Comparison of ENCODE assay signal across 10 cellular contexts in the genomic region with DNA sequence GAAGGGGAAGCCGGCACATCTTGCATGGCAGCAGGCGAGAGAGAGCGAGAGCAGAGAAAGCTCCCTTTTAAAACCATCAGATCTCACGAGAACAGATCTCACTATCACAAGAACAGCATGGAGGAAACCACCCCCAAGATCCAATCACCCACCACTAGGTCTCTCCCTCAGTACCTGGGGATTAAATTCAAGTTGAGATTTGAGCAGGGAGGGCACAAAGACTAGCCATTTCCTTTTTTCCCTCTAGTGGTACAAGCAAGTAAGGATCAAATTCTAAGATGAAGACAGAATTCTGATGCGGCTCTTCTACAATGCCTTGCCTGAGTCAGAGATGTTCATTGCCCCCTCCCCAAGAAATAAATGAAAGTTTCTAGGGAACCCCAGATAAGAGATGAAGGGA. TPM values are rescaled to one million over a fixed set of nuclear protein-coding genes. Genes with fewer than 3 reads are reported as not detected.
A peak's percentile ranks its signal among the peaks of the same experiment; 100 is the strongest.
DNase-seq lines count a peak whose midpoint lies in the region; ATAC-seq, FAIRE-seq and TF ChIP-seq lines count a peak whose summit lies in the region.
"Had no signal": no experiment of that assay in that cellular context is flagged by ENCODE, and none has a peak within 500 bp of the region (broad histone marks: within the 10 kb centered on the region; RNA-seq: fewer than 3 reads in every experiment).

No MANE protein-coding gene starts in this region.

- H3K4me1 Mint-ChIP-seq in immature natural killer cell, result no peaks in the 10 kb centered on the region

- peak; percentile 22 to 38 for DNase-seq in A549 (ENCODE audit: low read depth in 1 of 2, low spot score in 1 of 2)
- DNase-seq in RKO (ENCODE audit: low spot score), result peak; percentile 41
- no peak for DNase-seq in fibroblast of lung (ENCODE audit: low read depth in 2 of 2)
- no peak for DNase-seq in activated CD8-positive, alpha-beta memory T cell treated with anti-CD3 and anti-CD28 coated beads, Interleukin-2, amount 50 U/mL, for 48 hours
- DNase-seq in cortex of kidney (lab: John Stamatoyannopoulos, UW), result no peak
- DNase-seq in immature natural killer cell, result no peak
- DNase-seq: lower lobe of right lung, OCI-M1 had no signal

- 72% methylated on average over 5 of the region's 5 CpGs for WGBS in A549 (ENCODE audit: missing lambda C conversion rate)

- H3K9me3 ChIP-seq in A549, result peaks cover 5% of the 10 kb centered on the region; the same call in 2 of the 3 replicates
- no peaks in the 10 kb centered on the region for H3K9me3 ChIP-seq in DOHH2 (ENCODE audit: control insufficient read depth, insufficient read depth, low read length)
- no peaks in the 10 kb centered on the region for H3K9me3 ChIP-seq in fibroblast of lung (ENCODE audit: control insufficient read depth, insufficient read depth, low read depth, low read length)
- H3K9me3 ChIP-seq: lower lobe of right lung had no signal

- H4K20me1 ChIP-seq in DOHH2 (ENCODE audit: control insufficient read depth, insufficient read depth, low read depth, low read length) (peaks cover 4% of the 10 kb centered on the region; the same call in 1 of the 2 replicates), fibroblast of lung (ENCODE audit: control insufficient read depth, extremely low read depth, insufficient read depth, low read length) (no peaks in the 10 kb centered on the region)

- H3K36me3 Mint-ChIP-seq in immature natural killer cell, result no peaks in the 10 kb centered on the region

- no peaks in the 10 kb centered on the region for H3K9me3 Mint-ChIP-seq in immature natural killer cell

- no peak overlapping the region for H3K27ac ChIP-seq in A549
- H3K27ac ChIP-seq in DOHH2 (ENCODE audit: low read depth, low read length), result peak overlapping the region; percentile 20; the same call in 1 of the 2 replicates
- no peak overlapping the region for H3K27ac ChIP-seq in fibroblast of lung (ENCODE audit: insufficient read depth, low read length)
- H3K27ac ChIP-seq: lower lobe of right lung had no signal

- H3K4me1 ChIP-seq in A549 (peaks cover under 1% of the 10 kb centered on the region; the same call in 1 of the 3 replicates), DOHH2 (ENCODE audit: control insufficient read depth, low read length) (peaks cover 42% of the 10 kb centered on the region), fibroblast of lung (ENCODE audit: control insufficient read depth, extremely low read depth, insufficient read depth, low read length) (no peaks in the 10 kb centered on the region)
- H3K4me1 ChIP-seq: lower lobe of right lung had no signal

- TF ChIP-seq EP300 in A549 (IDR thresholded peaks at IDR 0.05), result no peak

- TF ChIP-seq CTCF in A549 (IDR thresholded peaks at IDR 0.05) (peak; percentile 23; the same call in 1 of the 3 replicates), DOHH2 (IDR thresholded peaks at IDR 0.05; ENCODE audit: low read depth, low read length, poor library complexity, severe bottlenecking) (peak; percentile 60), fibroblast of lung (conservative IDR thresholded peaks at IDR 0.05 in 1 of 2, IDR thresholded peaks at IDR 0.05 in 1 of 2; ENCODE audit: low read depth in 1 of 2, low read length in 2 of 2) (peak; percentile 27 to 50)

- H3K4me2 ChIP-seq in A549 (no peak overlapping the region), DOHH2 (ENCODE audit: low read length) (peak overlapping the region; percentile 64), fibroblast of lung (ENCODE audit: extremely low read depth, insufficient read depth, low read length) (no peak overlapping the region)

- H3K9ac ChIP-seq in fibroblast of lung (ENCODE audit: insufficient read depth, low read length), result no peak overlapping the region

- H3K4me3 Mint-ChIP-seq in immature natural killer cell, result no peak overlapping the region

- H3K27ac Mint-ChIP-seq in immature natural killer cell, result no peak overlapping the region

- H3K27me3 Mint-ChIP-seq in immature natural killer cell (ENCODE audit: low read depth in 3 of 3), result peaks cover 0 to 3% (median 2%) of the 10 kb centered on the region in 3 donors

- POLR2A ChIA-PET in A549 (lab: Yijun Ruan, JAX), result interaction anchor here (0.7 kb wide), 1 partner anchor 366 kb away, joined by 4 read pairs; no protein-coding TSS in a partner anchor

- TF ChIP-seq POLR2A in A549 (IDR thresholded peaks at IDR 0.05; ENCODE audit: low read length), result no peak

- 0 out of 2 replicates have a peak, but pooled peaks cover 3% of the 10 kb centered on the region for H3F3A ChIP-seq in DOHH2 (ENCODE audit: control insufficient read depth, insufficient read depth)

- H2AFZ ChIP-seq in fibroblast of lung (ENCODE audit: low read length), result no peak overlapping the region

- ATAC-seq in A549 (peak; percentile 77 to 87; a peak in 4 of 6 replicates), GM19455 (IDR thresholded peaks at IDR 0.05; ENCODE audit: unreplicated experiment) (no peak)
- ATAC-seq: lower lobe of right lung had no signal

- H3K79me2 ChIP-seq in DOHH2 (ENCODE audit: control insufficient read depth, low read length) (peaks cover 45% of the 10 kb centered on the region), fibroblast of lung (ENCODE audit: control insufficient read depth, insufficient read depth, low read length) (no peaks in the 10 kb centered on the region)

- CTCF ChIA-PET in A549 (lab: Yijun Ruan, JAX), result interaction anchor here (0.9 to 1.9 kb wide), 3 partner anchors 58 to 257 kb away, joined by 3 to 5 read pairs (median 4); no protein-coding TSS in a partner anchor

- TF ChIP-seq RAD21 in A549 (conservative IDR thresholded peaks at IDR 0.05 in 1 of 2, IDR thresholded peaks at IDR 0.05 in 1 of 2), result no peak

- no peaks in the 10 kb centered on the region for H3K9me2 ChIP-seq in DOHH2 (replicated peaks; ENCODE audit: control insufficient read depth, low read length)

- H3K4me3 ChIP-seq in A549 (no peak overlapping the region), DOHH2 (ENCODE audit: low read length) (peak overlapping the region; percentile 76), fibroblast of lung (replicated peaks in 1 of 4; ENCODE audit: control extremely low read depth in 1 of 4, insufficient read depth in 1 of 4, low read depth in 3 of 4, low read length in 4 of 4) (no peak overlapping the region)
- H3K4me3 ChIP-seq: lower lobe of right lung had no signal

- no peak for FAIRE-seq in A549 (lab: Jason Lieb, UNC)

- H3K36me3 ChIP-seq in DOHH2 (ENCODE audit: control insufficient read depth, low read length), result peaks cover 36% of the 10 kb centered on the region
- no peaks in the 10 kb centered on the region for H3K36me3 ChIP-seq in fibroblast of lung (ENCODE audit: control insufficient read depth, insufficient read depth, low read length)
- H3K36me3 ChIP-seq: lower lobe of right lung had no signal

- H3K27me3 ChIP-seq in DOHH2 (ENCODE audit: control insufficient read depth, low read length) (no peaks in the 10 kb centered on the region), fibroblast of lung (ENCODE audit: control insufficient read depth, insufficient read depth, low read length) (no peaks in the 10 kb centered on the region)

TF ChIP-seq in A549, 52 proteins besides CTCF, POLR2A, EP300 and RAD21:
- TF ChIP-seq SMC3 (IDR thresholded peaks at IDR 0.05), result 0 out of 3 replicates have a peak, but pooled peaks have one; percentile 19
- TF ChIP-seq FOXS1 (CRISPR knock-in tag; IDR thresholded peaks at IDR 0.05), result no peak
- no peak for TF ChIP-seq ZNF302 (CRISPR knock-in tag; IDR thresholded peaks at IDR 0.05)
TF ChIP-seq in A549: peak in this region for 1.

RNA-seq across cellular contexts. Expression of a gene that starts 45.6 kb away (rescaled TPM):
- 5.9 and 7.9 TPM in 2 replicates for polyA plus RNA-seq in A549 (2011; rRNA removed)
- polyA plus RNA-seq in A549 (2012; cell fraction: cytosol; rRNA removed), result 4.4 and 5.3 TPM in 2 replicates
- polyA plus RNA-seq in A549 (2012; cell fraction: nucleus; rRNA removed), result 1.8 and 12.3 TPM in 2 replicates
- polyA plus RNA-seq in A549 (2017; fragmentation: RNase III; extraction: RNeasy Plus Mini Kit Qiagen cat#74134 plus additional on column Dnase treatment), result 0.97 to 1.6 TPM (median 1.6 TPM) in 3 replicates
- polyA minus RNA-seq in A549 (2011; rRNA and poly(A)+ RNA removed), result 9.8 and 18.8 TPM in 2 replicates
- total RNA-seq in fibroblast of lung, result 4.9 and 7.6 TPM in 2 replicates
- polyA plus RNA-seq in fibroblast of lung, result 9.1 and 9.7 TPM in 2 replicates
- polyA plus RNA-seq in fibroblast of lung (2012), result 5.0 and 5.2 TPM in 2 replicates
- polyA minus RNA-seq in fibroblast of lung (ENCODE audit: low replicate concordance), result 5.4 and 21.7 TPM in 2 replicates
- polyA plus RNA-seq in immature natural killer cell, result 100 to 1,000 TPM in 1 of 3 donors, 10 to 100 TPM in 2; 58.0 to 125 (median 65.6) TPM

Comparison
In these comparisons a context has a peak if more than half of its experiments do, and no peak if none do; other contexts are left out.
1. DNase-seq: peak in A549 (2 of 2) and RKO (single experiment); none in fibroblast of lung (0 of 2), activated CD8-positive, alpha-beta memory T cell treated with anti-CD3 and anti-CD28 coated beads, Interleukin-2, amount 50 U/mL, for 48 hours (single experiment), cortex of kidney (single experiment) and immature natural killer cell (0 of 3).
2. Peak in every context shown above with its lines, with median percentiles within 50 percentile points of each other: CTCF ChIP-seq.